In genomic region chr20:2521369-2522305, GRCh38 we compare ENCODE assay signal across 9 cellular contexts. TPM values are rescaled to one million over a fixed set of nuclear protein-coding genes. Genes with fewer than 3 reads are reported as not detected.
DNase-seq lines count a peak whose midpoint lies in the region; ATAC-seq, FAIRE-seq and TF ChIP-seq lines count a peak whose summit lies in the region.
"Had no signal": no experiment of that assay in that cellular context is flagged by ENCODE, and none has a peak within 500 bp of the region (broad histone marks: within the 10 kb centered on the region; RNA-seq: fewer than 3 reads in every experiment).

No MANE protein-coding gene starts in this region.

- H3K9me3 ChIP-seq in K562 (replicated peaks; ENCODE audit: control insufficient read depth, insufficient read depth, low read depth, low read length), result no peaks in the 10 kb centered on the region
- no peaks in the 10 kb centered on the region for H3K9me3 ChIP-seq in keratinocyte (ENCODE audit: control insufficient read depth, low read depth, low read length)

- H3K79me2 ChIP-seq in K562 (ENCODE audit: control insufficient read depth, insufficient read depth, low read length) (peaks cover 10% of the 10 kb centered on the region; the same call in 1 of the 3 replicates), keratinocyte (ENCODE audit: control insufficient read depth, insufficient read depth, low read length) (no peaks in the 10 kb centered on the region)

- H3K36me3 ChIP-seq in K562 (ENCODE audit: control insufficient read depth, insufficient read depth, low read length) (no peaks in the 10 kb centered on the region), keratinocyte (ENCODE audit: control insufficient read depth in 2 of 2, extremely low read depth in 1 of 2, insufficient read depth in 2 of 2, low read length in 2 of 2) (no peaks in the 10 kb centered on the region)

- POLR2A ChIA-PET in K562 (lab: Yijun Ruan, JAX), result interaction anchor here (1.0 to 1.6 kb wide), 6 partner anchors 13 to 131 kb away, joined by 3 to 7 read pairs (median 6); partner anchors contain the start of genes NOP56 and SNRPB

- H3K4me3 ChIP-seq in HFF-Myc (replicated peaks; ENCODE audit: low read depth, low read length) (no peak overlapping the region), K562 (no peak overlapping the region), keratinocyte (ENCODE audit: control insufficient read depth in 2 of 3, extremely low read depth in 1 of 3, insufficient read depth in 2 of 3, low read depth in 1 of 3, low read length in 3 of 3) (no peak overlapping the region)

- peak; percentile 84 for FAIRE-seq in K562 (lab: Jason Lieb, UNC)
- peak; percentile 34 for FAIRE-seq in keratinocyte (lab: Jason Lieb, UNC)

- WGBS in K562 (ENCODE audit: insufficient coverage, low coverage, missing lambda C conversion rate), result 6% methylated on average over 10 of the region's 10 CpGs

- H2AFZ ChIP-seq in K562 (ENCODE audit: low read depth, low read length) (peak overlapping the region; percentile 82), keratinocyte (ENCODE audit: control insufficient read depth, low read length) (no peak overlapping the region)

- peak in 1 of 2 experiments; percentile 23; a peak in 1 of 4 replicates for TF ChIP-seq RAD21 in K562 (CRISPR knock-in tag; conservative IDR thresholded peaks at IDR 0.05 in 1 of 2, IDR thresholded peaks at IDR 0.05 in 1 of 2)

- CTCF ChIA-PET in K562 (lab: Yijun Ruan, JAX; ENCODE audit: low intra/inter-chr PET ratio), result no interaction called here

- H3K27ac ChIP-seq in K562 (ENCODE audit: extremely low read depth, low read depth, low read length) (no peak overlapping the region), keratinocyte (ENCODE audit: control insufficient read depth, insufficient read depth, low read length) (no peak overlapping the region)

- ATAC-seq in K562 (no peak), HG03135 (IDR thresholded peaks at IDR 0.05; ENCODE audit: unreplicated experiment) (no peak), GM19328 (IDR thresholded peaks at IDR 0.05; ENCODE audit: unreplicated experiment) (no peak)

- no peak for TF ChIP-seq EP300 in K562 (IDR thresholded peaks at IDR 0.05; ENCODE audit: low read length)

- TF ChIP-seq POLR2A in K562 (conservative IDR thresholded peaks at IDR 0.05), result no peak

- peaks cover 16 to 17% of the 10 kb centered on the region in 2 experiments; a peak in 4 of 5 replicates for H3K4me1 ChIP-seq in K562 (replicated peaks in 1 of 2; ENCODE audit: control insufficient read depth in 2 of 2, insufficient read depth in 2 of 2, low read length in 2 of 2)
- no peaks in the 10 kb centered on the region for H3K4me1 ChIP-seq in keratinocyte (ENCODE audit: control insufficient read depth, extremely low read depth, insufficient read depth, low read length)

- H3K9me1 ChIP-seq in K562 (ENCODE audit: control insufficient read depth, insufficient read depth, low read length), result no peaks in the 10 kb centered on the region
- no peaks in the 10 kb centered on the region for H3K9me1 ChIP-seq in keratinocyte (ENCODE audit: control insufficient read depth, extremely low read depth, insufficient read depth, low read length)

- H3K9ac ChIP-seq in K562 (ENCODE audit: insufficient read depth in 1 of 2, low read depth in 2 of 2, low read length in 2 of 2) (no peak overlapping the region), keratinocyte (ENCODE audit: control insufficient read depth, extremely low read depth, insufficient read depth, low read length) (no peak overlapping the region)

- in situ Hi-C loops in K562 (cut with MboI), result loop anchor here (5.0 kb wide), 1 partner anchor 49 kb away; the partner anchor contains the start of gene SNRPB

- dilution Hi-C loops in keratinocyte (cut with MboI; ENCODE audit: extremely low pct_ligation_motif_present, low sequenced_read_pairs), result no loop called here

- H3K4me2 ChIP-seq in K562 (ENCODE audit: insufficient read depth, low read length) (peak overlapping the region; percentile 52; the same call in 1 of the 2 replicates), keratinocyte (ENCODE audit: control insufficient read depth, extremely low read depth, insufficient read depth, low read depth, low read length) (no peak overlapping the region)

- H4K20me1 ChIP-seq in K562 (replicated peaks; ENCODE audit: control insufficient read depth, insufficient read depth, low read length), result no peaks in the 10 kb centered on the region
- no peaks in the 10 kb centered on the region for H4K20me1 ChIP-seq in keratinocyte (ENCODE audit: control insufficient read depth, extremely low read depth, insufficient read depth, low read length)

- no TSS peak for BruUV-seq in K562 (replicated peaks; lab: Mats Ljungman, UMichigan)

- H3K27me3 ChIP-seq in K562 (ENCODE audit: control insufficient read depth in 2 of 2, insufficient read depth in 2 of 2, low read length in 2 of 2) (no peaks in the 10 kb centered on the region), keratinocyte (ENCODE audit: control insufficient read depth, extremely low read depth, insufficient read depth, low read length) (peaks cover under 1% of the 10 kb centered on the region)

- peak; percentile 95 for TF ChIP-seq CTCF in HFF-Myc (IDR thresholded peaks at IDR 0.05; ENCODE audit: low read depth, low read length, missing control alignments)
- peak; percentile 63 to 85 (median 73) for TF ChIP-seq CTCF in K562 (IDR thresholded peaks at IDR 0.05 in 2 of 3, conservative IDR thresholded peaks at IDR 0.05 in 1 of 3; ENCODE audit: insufficient read depth in 2 of 3, low read depth in 1 of 3, low read length in 3 of 3)
- peak; percentile 79 to 95 (median 91) for TF ChIP-seq CTCF in keratinocyte (optimal IDR thresholded peaks at IDR 0.05 in 1 of 3, IDR thresholded peaks at IDR 0.05 in 1 of 3, conservative IDR thresholded peaks at IDR 0.05 in 1 of 3; ENCODE audit: extremely low read depth in 1 of 3, insufficient read depth in 2 of 3, low read length in 3 of 3)

- intact Hi-C loops in K562 (cut with micrococcal nuclease), result no loop called here

- DNase-seq in CMK (ENCODE audit: low read depth) (peak; percentile 37), HFF-Myc (ENCODE audit: extremely low read depth, low read depth) (no peak), T follicular helper cell (ENCODE audit: low read depth) (peak; percentile 34), K562 (ENCODE audit: extremely low read depth in 1 of 4, low spot score in 3 of 4) (peak; percentile 29 to 72 (median 38)), keratinocyte (ENCODE audit: low read depth, low spot score) (no peak)
- peak in 2 of 3 donors; percentile 22 to 45 for DNase-seq in stimulated activated CD4-positive, alpha-beta T cell treated with anti-CD3 and anti-CD28 coated beads, TNF-alpha, amount 100 ng/mL, for 48 hours (ENCODE audit: low read depth in 3 of 3)

RNA-seq across cellular contexts. Expression of gene ZNF343, which starts 12.9 kb away (rescaled TPM):
- 12.5 and 18.7 TPM in 2 replicates for total RNA-seq in K562 (2011; cell fraction: chromatin; rRNA removed; ENCODE audit: low replicate concordance)
- 6.0 and 10.8 TPM in 2 replicates for total RNA-seq in K562 (2011; cell fraction: nucleolus; rRNA removed)
- 11.1 and 11.7 TPM in 2 replicates for total RNA-seq in K562 (2011; cell fraction: nucleoplasm; rRNA removed)
- total RNA-seq in K562 (2014; rRNA removed), result 5.4 and 6.7 TPM in 2 replicates
- 8.8 and 9.8 TPM in 2 replicates for total RNA-seq in K562 (2014; rRNA removed; fragmentation: Illumina TruSeq; extraction: Trizol)
- 8.7 and 9.3 TPM in 2 replicates for total RNA-seq in K562 (2015; rRNA removed; fragmentation: Illumina TruSeq; extraction: Trizol)
- total RNA-seq in K562 (2021), result 6.1 and 6.3 TPM in 2 replicates
- 8.0 and 12.0 TPM in 2 replicates for polyA plus RNA-seq in K562 (2011; rRNA removed)
- polyA plus RNA-seq in K562 (2011; cell fraction: cytosol; rRNA removed), result 3.7 and 8.3 TPM in 2 replicates
- 12.3 and 19.1 TPM in 2 replicates for polyA plus RNA-seq in K562 (2011; cell fraction: nucleus; rRNA removed)
- 3.2 and 5.5 TPM in 2 replicates for polyA plus RNA-seq in K562 (2012)
- polyA plus RNA-seq in K562 (2014; fragmentation: Illumina TruSeq; extraction: Trizol), result 7.8 and 8.2 TPM in 2 replicates
- polyA plus RNA-seq in K562 (2014; fragmentation: Nextera tagmentation; extraction: Ambion mirVana), result 1 to 10 TPM; 1.4 to 4.0 TPM
- polyA plus RNA-seq in K562 (2014; rRNA removed), result 4.7 and 6.4 TPM in 2 replicates
- 14.2 and 24.0 TPM in 2 replicates for polyA minus RNA-seq in K562 (2011; rRNA and poly(A)+ RNA removed)
- polyA minus RNA-seq in K562 (2011; cell fraction: cytosol; rRNA and poly(A)+ RNA removed), result 3.1 and 5.5 TPM in 2 replicates
- polyA minus RNA-seq in K562 (2011; cell fraction: nucleus; rRNA and poly(A)+ RNA removed), result 5.9 and 15.3 TPM in 2 replicates
- 9.0 to 12.2 TPM (median 11.7 TPM) in 3 replicates for polyA plus RNA-seq in keratinocyte
- 6.1 TPM for polyA plus RNA-seq in keratinocyte (2011; ENCODE audit: low read depth)
- polyA plus RNA-seq in keratinocyte (2011; cell fraction: cytosol; rRNA removed), result 7.2 and 11.2 TPM in 2 replicates
- 22.4 and 24.6 TPM in 2 replicates for polyA plus RNA-seq in keratinocyte (2011; cell fraction: nucleus; rRNA removed)
- 6.8 and 8.4 TPM in 2 replicates for polyA plus RNA-seq in keratinocyte (2012; ENCODE audit: low replicate concordance)
- 9.3 to 23.8 TPM (median 16.0 TPM) in 3 replicates for polyA minus RNA-seq in keratinocyte
- 13.4 TPM for polyA minus RNA-seq in keratinocyte (2011; cell fraction: cytosol; rRNA and poly(A)+ RNA removed)
- 9.7 and 13.7 TPM in 2 replicates for polyA minus RNA-seq in keratinocyte (2011; cell fraction: nucleus; rRNA and poly(A)+ RNA removed)

RNA-seq across cellular contexts. Expression of gene TMC2, which starts 14.7 kb away (rescaled TPM):
- not detected in 2 replicates for total RNA-seq in K562 (2011; cell fraction: chromatin; rRNA removed; ENCODE audit: low replicate concordance)
- total RNA-seq in K562 (2011; cell fraction: nucleolus; rRNA removed), result not detected in 2 replicates
- total RNA-seq in K562 (2011; cell fraction: nucleoplasm; rRNA removed), result not detected in 2 replicates
- not detected in 2 replicates for total RNA-seq in K562 (2014; rRNA removed)
- total RNA-seq in K562 (2014; rRNA removed; fragmentation: Illumina TruSeq; extraction: Trizol), result not detected in 2 replicates
- total RNA-seq in K562 (2015; rRNA removed; fragmentation: Illumina TruSeq; extraction: Trizol), result not detected in 2 replicates
- total RNA-seq in K562 (2021), result not detected in 2 replicates
- polyA plus RNA-seq in K562 (2011; rRNA removed), result not detected in 2 replicates
- not detected in 2 replicates for polyA plus RNA-seq in K562 (2011; cell fraction: cytosol; rRNA removed)
- not detected in 2 replicates for polyA plus RNA-seq in K562 (2011; cell fraction: nucleus; rRNA removed)
- polyA plus RNA-seq in K562 (2012), result 0.04 TPM in 1 of 2 replicates, not detected in the other
- polyA plus RNA-seq in K562 (2014; fragmentation: Illumina TruSeq; extraction: Trizol), result not detected in 2 replicates
- polyA plus RNA-seq in K562 (2014; fragmentation: Nextera tagmentation; extraction: Ambion mirVana), result not detected
- polyA plus RNA-seq in K562 (2014; rRNA removed), result not detected in 2 replicates
- polyA minus RNA-seq in K562 (2011; rRNA and poly(A)+ RNA removed), result not detected in 2 replicates
- polyA minus RNA-seq in K562 (2011; cell fraction: cytosol; rRNA and poly(A)+ RNA removed), result not detected in 2 replicates
- polyA minus RNA-seq in K562 (2011; cell fraction: nucleus; rRNA and poly(A)+ RNA removed), result not detected in 2 replicates
- not detected in 3 replicates for polyA plus RNA-seq in keratinocyte
- polyA plus RNA-seq in keratinocyte (2011; ENCODE audit: low read depth), result not detected
- not detected in 2 replicates for polyA plus RNA-seq in keratinocyte (2011; cell fraction: cytosol; rRNA removed)
- not detected in 2 replicates for polyA plus RNA-seq in keratinocyte (2011; cell fraction: nucleus; rRNA removed)
- polyA plus RNA-seq in keratinocyte (2012; ENCODE audit: low replicate concordance), result not detected in 2 replicates
- polyA minus RNA-seq in keratinocyte, result not detected in 3 replicates
- polyA minus RNA-seq in keratinocyte (2011; cell fraction: cytosol; rRNA and poly(A)+ RNA removed), result not detected
- not detected in 2 replicates for polyA minus RNA-seq in keratinocyte (2011; cell fraction: nucleus; rRNA and poly(A)+ RNA removed)
- total RNA-seq: pulmonary artery endothelial cell had no signal

RNA-seq across cellular contexts. Expression of gene SNRPB, which starts 51.0 kb away (rescaled TPM):
- 13.8 and 26.0 TPM in 2 replicates for total RNA-seq in K562 (2011; cell fraction: chromatin; rRNA removed; ENCODE audit: low replicate concordance)
- total RNA-seq in K562 (2011; cell fraction: nucleolus; rRNA removed), result 47.4 TPM in 2 replicates
- 29.4 and 35.5 TPM in 2 replicates for total RNA-seq in K562 (2011; cell fraction: nucleoplasm; rRNA removed)
- total RNA-seq in K562 (2014; rRNA removed) (491 and 504 TPM in 2 replicates), K562 (2014; rRNA removed; fragmentation: Illumina TruSeq; extraction: Trizol) (181 and 186 TPM in 2 replicates), K562 (2015; rRNA removed; fragmentation: Illumina TruSeq; extraction: Trizol) (277 and 293 TPM in 2 replicates), K562 (2021) (428 and 431 TPM in 2 replicates)
- polyA plus RNA-seq in K562 (2011; rRNA removed) (266 and 369 TPM in 2 replicates), K562 (2014; fragmentation: Illumina TruSeq; extraction: Trizol) (186 and 337 TPM in 2 replicates), K562 (2014; fragmentation: Nextera tagmentation; extraction: Ambion mirVana) (10 to 100 TPM; 13.1 to 65.7 TPM), K562 (2014; rRNA removed) (488 and 615 TPM in 2 replicates), keratinocyte (149 to 209 TPM (median 199 TPM) in 3 replicates)
- polyA plus RNA-seq in K562 (2011; cell fraction: cytosol; rRNA removed), result 371 and 530 TPM in 2 replicates
- polyA plus RNA-seq in K562 (2011; cell fraction: nucleus; rRNA removed), result 158 and 219 TPM in 2 replicates
- 207 and 262 TPM in 2 replicates for polyA plus RNA-seq in K562 (2012)
- 96.2 and 112 TPM in 2 replicates for polyA minus RNA-seq in K562 (2011; rRNA and poly(A)+ RNA removed)
- 87.8 and 116 TPM in 2 replicates for polyA minus RNA-seq in K562 (2011; cell fraction: cytosol; rRNA and poly(A)+ RNA removed)
- 22.9 and 56.0 TPM in 2 replicates for polyA minus RNA-seq in K562 (2011; cell fraction: nucleus; rRNA and poly(A)+ RNA removed)
- 204 TPM for polyA plus RNA-seq in keratinocyte (2011; ENCODE audit: low read depth)
- polyA plus RNA-seq in keratinocyte (2011; cell fraction: cytosol; rRNA removed), result 87.8 and 149 TPM in 2 replicates
- 86.3 and 96.9 TPM in 2 replicates for polyA plus RNA-seq in keratinocyte (2011; cell fraction: nucleus; rRNA removed)
- polyA plus RNA-seq in keratinocyte (2012; ENCODE audit: low replicate concordance), result 110 and 165 TPM in 2 replicates
- polyA minus RNA-seq in keratinocyte, result 49.4 to 63.1 TPM (median 50.7 TPM) in 3 replicates
- 78.1 TPM for polyA minus RNA-seq in keratinocyte (2011; cell fraction: cytosol; rRNA and poly(A)+ RNA removed)
- polyA minus RNA-seq in keratinocyte (2011; cell fraction: nucleus; rRNA and poly(A)+ RNA removed), result 18.5 and 20.8 TPM in 2 replicates

Comparison
In these comparisons a context has a peak if more than half of its experiments do, and no peak if none do; other contexts are left out.
1. DNase-seq: peak in CMK (single experiment), T follicular helper cell (single experiment), K562 (4 of 4) and stimulated activated CD4-positive, alpha-beta T cell treated with anti-CD3 and anti-CD28 coated beads, TNF-alpha, amount 100 ng/mL, for 48 hours (2 of 3); none in HFF-Myc (single experiment) and keratinocyte (single experiment).
2. Peak in every context shown above with its lines, with median percentiles within 50 percentile points of each other: CTCF ChIP-seq.